21 cellular contexts compared by ENCODE assay signal in the genomic region with DNA sequence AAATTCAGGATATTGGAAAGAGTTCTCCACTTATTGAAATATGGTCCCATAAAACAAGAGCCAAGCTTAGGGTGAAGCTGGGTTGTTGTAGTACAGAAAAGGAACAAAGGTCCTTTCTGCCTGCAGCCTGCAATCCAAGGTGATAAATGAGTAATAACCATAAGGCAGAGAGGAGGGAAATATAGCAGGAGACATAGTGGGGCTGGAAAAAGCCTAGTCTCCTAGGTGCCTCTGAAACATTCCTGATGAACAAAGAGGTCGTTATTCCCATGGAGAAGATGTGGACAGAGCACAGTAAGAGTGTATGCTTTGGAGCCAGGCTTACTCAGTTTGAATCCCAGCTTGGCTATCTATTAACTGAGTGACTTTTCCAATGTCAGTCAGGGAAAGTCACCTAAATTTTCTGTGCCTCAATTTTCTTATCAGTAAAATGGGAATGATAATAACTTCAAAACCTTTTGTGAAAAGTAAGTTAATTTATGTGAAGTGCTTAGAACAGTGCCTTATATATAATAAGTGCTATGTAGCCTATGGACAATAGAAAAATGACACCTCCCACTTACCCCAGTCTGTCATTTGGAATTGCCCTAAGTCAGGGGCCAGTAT.
DNase-seq lines count a peak whose midpoint lies in the region; ATAC-seq and TF ChIP-seq lines count a peak whose summit lies in the region.
"Had no signal": no experiment of that assay in that cellular context is flagged by ENCODE, and none has a peak within 500 bp of the region (broad histone marks: within the 10 kb centered on the region; RNA-seq: fewer than 3 reads in every experiment).

No MANE protein-coding gene starts in this region.

- TF ChIP-seq CTCF in Loucy (conservative IDR thresholded peaks at IDR 0.05; ENCODE audit: low read length) = no peak
- no peak for TF ChIP-seq CTCF in hepatocyte (IDR thresholded peaks at IDR 0.05; ENCODE audit: poor library complexity)
- no peak for TF ChIP-seq CTCF in transverse colon (IDR thresholded peaks at IDR 0.05)
- no peak for TF ChIP-seq CTCF in body of pancreas (IDR thresholded peaks at IDR 0.05)

- H3K79me2 ChIP-seq in Loucy (ENCODE audit: insufficient read depth, low read length) (no peaks in the 10 kb centered on the region), hepatocyte (no peaks in the 10 kb centered on the region)

- H3K9ac ChIP-seq in Loucy (ENCODE audit: low read depth, low read length, poor library complexity, severe bottlenecking) (no peak overlapping the region), SK-N-MC (ENCODE audit: insufficient read length) (no peak overlapping the region)

- TF ChIP-seq POLR2A in transverse colon (IDR thresholded peaks at IDR 0.05) = no peak
- TF ChIP-seq POLR2A in body of pancreas (IDR thresholded peaks at IDR 0.05) = no peak

- TF ChIP-seq EP300 in transverse colon (IDR thresholded peaks at IDR 0.05; ENCODE audit: low read depth) = no peak

- 27% methylated on average over 1 of the region's 1 CpG for WGBS in hepatocyte (ENCODE audit: low lambda C conversion rate, missing lambda C conversion rate)
- WGBS in transverse colon (ENCODE audit: low coverage in 1 of 2), 2 donors = 0 to 26% methylated on average over 1 of the region's 1 CpG
- WGBS in body of pancreas, 2 donors = 17 to 21% methylated on average over 1 of the region's 1 CpG

- H3K9me2 ChIP-seq in Loucy (replicated peaks; ENCODE audit: low read depth, low read length) (no peaks in the 10 kb centered on the region), hepatocyte (replicated peaks; ENCODE audit: insufficient read depth) (no peaks in the 10 kb centered on the region)

- H3K27ac ChIP-seq in SK-N-MC = peak overlapping the region; percentile 21; the same call in 1 of the 2 replicates
- H3K27ac ChIP-seq in hepatocyte = peak overlapping the region; percentile 73
- H3K27ac ChIP-seq in transverse colon = peak overlapping the region; percentile 65 to 79 (median 72)
- no peak overlapping the region for H3K27ac ChIP-seq in body of pancreas
- H3K27ac ChIP-seq: PC-9, SJCRH30 had no signal

- no peak overlapping the region for H3K4me3 ChIP-seq in Loucy (ENCODE audit: low read length, poor library complexity, severe bottlenecking)
- peak overlapping the region; percentile 31 for H3K4me3 ChIP-seq in SK-N-MC
- no peak overlapping the region for H3K4me3 ChIP-seq in hepatocyte
- peak overlapping the region in 1 of 4 donors; percentile 22 for H3K4me3 ChIP-seq in transverse colon
- no peak overlapping the region for H3K4me3 ChIP-seq in body of pancreas
- H3K4me3 ChIP-seq: MG63, PC-9, SJCRH30 had no signal

- no peaks in the 10 kb centered on the region for H3F3A ChIP-seq in Loucy (ENCODE audit: low read depth)

- intact Hi-C loops in transverse colon (cut with DNase I; ENCODE audit: low total_unique reads) = no loop called here
- intact Hi-C loops in body of pancreas (cut with DNase I) = no loop called here

- H3K4me2 ChIP-seq in Loucy (ENCODE audit: low read depth, low read length, poor library complexity, severe bottlenecking) (no peak overlapping the region), hepatocyte (peak overlapping the region; percentile 4)
- H3K4me2 ChIP-seq: PC-9 had no signal

- in situ Hi-C loops in transverse colon (cut with MboI; ENCODE audit: low pct_ligation_motif_present in 1 of 4, low pct_unique_long_range_greater_than_20kb in 1 of 4, low sequenced_read_pairs in 3 of 4) = no loop called here

- no peaks in the 10 kb centered on the region for H4K20me1 ChIP-seq in Loucy (ENCODE audit: insufficient read depth, low read length, poor library complexity, severe bottlenecking)
- no peaks in the 10 kb centered on the region for H4K20me1 ChIP-seq in hepatocyte (ENCODE audit: insufficient read depth, poor library complexity, severe bottlenecking)

- H3K27me3 ChIP-seq in Loucy (ENCODE audit: insufficient read depth, low read length, poor library complexity, severe bottlenecking) (no peaks in the 10 kb centered on the region), hepatocyte (no peaks in the 10 kb centered on the region), transverse colon (no peaks in the 10 kb centered on the region), body of pancreas (no peaks in the 10 kb centered on the region)
- H3K27me3 ChIP-seq: MG63 had no signal

- H3K4me1 ChIP-seq in Loucy (ENCODE audit: insufficient read depth, low read length, poor library complexity, severe bottlenecking) (no peaks in the 10 kb centered on the region), hepatocyte (ENCODE audit: insufficient read depth) (peaks cover 8% of the 10 kb centered on the region), transverse colon (peaks cover 0 to 25% (median 7%) of the 10 kb centered on the region in 4 donors), body of pancreas (no peaks in the 10 kb centered on the region)
- H3K4me1 ChIP-seq: Caco-2, SJCRH30 had no signal

- no peaks in the 10 kb centered on the region for H3K9me3 ChIP-seq in Loucy (ENCODE audit: insufficient read depth, low read depth, low read length)
- H3K9me3 ChIP-seq in SK-N-MC (ENCODE audit: low read depth, low read length) = no peaks in the 10 kb centered on the region
- no peaks in the 10 kb centered on the region for H3K9me3 ChIP-seq in hepatocyte (ENCODE audit: low read depth)
- H3K9me3 ChIP-seq in transverse colon = no peaks in the 10 kb centered on the region
- H3K9me3 ChIP-seq in body of pancreas = no peaks in the 10 kb centered on the region
- H3K9me3 ChIP-seq: Caco-2, MG63, SJCRH30 had no signal

- ATAC-seq in body of pancreas = no peak
- ATAC-seq: Right ventricle myocardium inferior, T-cell had no signal

- H2AFZ ChIP-seq in Loucy (ENCODE audit: low read length) = 0 out of 2 replicates have a peak overlapping the region, but pooled peaks have one; percentile 38
- no peak overlapping the region for H2AFZ ChIP-seq in hepatocyte
- H2AFZ ChIP-seq: PC-9 had no signal

- no peak for DNase-seq in SK-N-MC (ENCODE audit: low read depth, low spot score)
- peak; percentile 58 for DNase-seq in hepatocyte (ENCODE audit: low spot score)
- peak; percentile 26 for DNase-seq in transverse colon
- DNase-seq in dedifferentiated amniotic fluid mesenchymal stem cell (ENCODE audit: extremely low spot score) = no peak
- DNase-seq in body of pancreas = no peak
- DNase-seq in OCI-M2 (lab: John Stamatoyannopoulos, UW; ENCODE audit: unreplicated experiment) = no peak
- DNase-seq: C1 segment of cervical spinal cord; CD4-positive, alpha-beta memory T cell; GOT3; HCEC 1CT; Kasumi-1; NCI-H2029 treated with DMSO at 0.1 percent for 48 hours; NCI-H345; NCI-H748 treated with DMSO at 0.1 percent for 48 hours; PC-9; T-cell had no signal

- H3K36me3 ChIP-seq in Loucy (ENCODE audit: insufficient read depth, low read length) (no peaks in the 10 kb centered on the region), SK-N-MC (ENCODE audit: insufficient read depth, low read length) (no peaks in the 10 kb centered on the region), hepatocyte (replicated peaks; ENCODE audit: insufficient read depth, low read depth) (no peaks in the 10 kb centered on the region), transverse colon (no peaks in the 10 kb centered on the region), body of pancreas (replicated peaks in 1 of 2; ENCODE audit: insufficient read depth in 1 of 2, low read depth in 2 of 2) (no peaks in the 10 kb centered on the region)
- H3K36me3 ChIP-seq: MG63, SJCRH30 had no signal

Comparison
In these comparisons a context has a peak if more than half of its experiments do, and no peak if none do; other contexts are left out.
1. DNase-seq: peak in hepatocyte (single experiment) and transverse colon (single experiment); none in SK-N-MC (single experiment), dedifferentiated amniotic fluid mesenchymal stem cell (single experiment), body of pancreas (0 of 4) and OCI-M2 (single experiment).
2. H3K27ac ChIP-seq: peak in SK-N-MC (single experiment), hepatocyte (single experiment) and transverse colon (4 of 4); none in body of pancreas (0 of 4).